2 cellular contexts compared by ENCODE assay signal in the genomic region with DNA sequence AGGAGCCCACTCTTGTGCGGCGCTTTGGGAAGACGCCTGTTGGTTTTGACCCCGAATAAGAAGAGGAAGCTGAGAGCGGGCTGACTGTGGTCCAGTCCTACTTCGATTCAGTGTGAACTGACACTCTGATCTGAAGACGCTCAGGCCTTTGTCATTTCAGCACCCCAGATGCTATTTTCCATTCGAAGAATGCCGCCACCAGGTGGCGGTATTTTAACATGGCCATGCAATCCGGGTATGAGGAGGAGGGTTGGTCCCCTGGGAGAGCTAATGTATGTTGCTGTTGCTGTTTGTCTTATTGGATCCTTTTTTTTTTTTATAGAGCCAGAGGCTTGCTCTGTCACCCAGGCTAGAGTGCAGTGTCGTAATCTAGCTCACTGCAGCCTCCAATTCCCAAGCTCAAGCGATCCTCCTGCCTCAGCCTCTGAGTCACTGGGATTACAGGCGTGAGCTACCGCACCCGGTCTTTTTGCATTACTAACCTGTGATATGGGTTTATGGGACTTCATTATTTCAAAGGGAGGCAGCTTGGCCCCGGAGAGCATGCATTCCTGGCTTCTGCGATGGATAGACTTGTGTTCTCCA.
TF ChIP-seq lines count a peak whose summit lies in the region.

No MANE protein-coding gene starts in this region.

TF ChIP-seq in HEK293, 187 proteins besides CTCF, POLR2A, EP300 and RAD21 (continued from another document and continues in another):
- TF ChIP-seq, protein P1, sequence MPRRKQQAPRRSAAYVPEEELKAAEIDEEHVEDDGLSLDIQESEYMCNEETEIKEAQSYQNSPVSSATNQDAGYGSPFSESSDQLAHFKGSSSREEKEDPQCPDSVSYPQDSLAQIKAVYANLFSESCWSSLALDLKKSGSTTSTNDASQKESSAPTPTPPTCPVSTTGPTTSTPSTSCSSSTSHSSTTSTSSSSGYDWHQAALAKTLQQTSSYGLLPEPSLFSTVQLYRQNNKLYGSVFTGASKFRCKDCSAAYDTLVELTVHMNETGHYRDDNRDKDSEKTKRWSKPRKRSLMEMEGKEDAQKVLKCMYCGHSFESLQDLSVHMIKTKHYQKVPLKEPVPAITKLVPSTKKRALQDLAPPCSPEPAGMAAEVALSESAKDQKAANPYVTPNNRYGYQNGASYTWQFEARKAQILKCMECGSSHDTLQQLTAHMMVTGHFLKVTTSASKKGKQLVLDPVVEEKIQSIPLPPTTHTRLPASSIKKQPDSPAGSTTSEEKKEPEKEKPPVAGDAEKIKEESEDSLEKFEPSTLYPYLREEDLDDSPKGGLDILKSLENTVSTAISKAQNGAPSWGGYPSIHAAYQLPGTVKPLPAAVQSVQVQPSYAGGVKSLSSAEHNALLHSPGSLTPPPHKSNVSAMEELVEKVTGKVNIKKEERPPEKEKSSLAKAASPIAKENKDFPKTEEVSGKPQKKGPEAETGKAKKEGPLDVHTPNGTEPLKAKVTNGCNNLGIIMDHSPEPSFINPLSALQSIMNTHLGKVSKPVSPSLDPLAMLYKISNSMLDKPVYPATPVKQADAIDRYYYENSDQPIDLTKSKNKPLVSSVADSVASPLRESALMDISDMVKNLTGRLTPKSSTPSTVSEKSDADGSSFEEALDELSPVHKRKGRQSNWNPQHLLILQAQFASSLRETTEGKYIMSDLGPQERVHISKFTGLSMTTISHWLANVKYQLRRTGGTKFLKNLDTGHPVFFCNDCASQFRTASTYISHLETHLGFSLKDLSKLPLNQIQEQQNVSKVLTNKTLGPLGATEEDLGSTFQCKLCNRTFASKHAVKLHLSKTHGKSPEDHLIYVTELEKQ (tag by site-specific recombination; IDR thresholded peaks at IDR 0.05; ENCODE audit: borderline replicate concordance), result no peak
- TF ChIP-seq ZBTB8A (tag by site-specific recombination; IDR thresholded peaks at IDR 0.05) (no peak), ZNF426 (tag by site-specific recombination; IDR thresholded peaks at IDR 0.05) (no peak), ZNF114 (tag by site-specific recombination; IDR thresholded peaks at IDR 0.05) (no peak), ZNF274 (IDR thresholded peaks at IDR 0.05; ENCODE audit: low read length) (no peak), ZNF274 (tag by site-specific recombination; IDR thresholded peaks at IDR 0.05; ENCODE audit: borderline replicate concordance) (no peak), ZNF596 (tag by site-specific recombination; IDR thresholded peaks at IDR 0.05) (no peak), ZNF16 (tag by site-specific recombination; IDR thresholded peaks at IDR 0.05; ENCODE audit: low read depth) (no peak), ZNF211 (tag by site-specific recombination; IDR thresholded peaks at IDR 0.05; ENCODE audit: low read depth) (no peak), ZNF19 (tag by site-specific recombination; IDR thresholded peaks at IDR 0.05; ENCODE audit: low read depth) (no peak), ZNF354C (tag by site-specific recombination; IDR thresholded peaks at IDR 0.05; ENCODE audit: borderline replicate concordance, low read depth) (no peak), ZNF24 (tag by site-specific recombination; IDR thresholded peaks at IDR 0.05) (0 out of 2 replicates have a peak, but pooled peaks have one; percentile 17), ZNF133 (tag by site-specific recombination; IDR thresholded peaks at IDR 0.05) (no peak), ZNF292 (tag by site-specific recombination; IDR thresholded peaks at IDR 0.05; ENCODE audit: borderline replicate concordance, low read depth) (no peak), ZNF600 (tag by site-specific recombination; IDR thresholded peaks at IDR 0.05) (no peak)
- TF ChIP-seq, protein P2, sequence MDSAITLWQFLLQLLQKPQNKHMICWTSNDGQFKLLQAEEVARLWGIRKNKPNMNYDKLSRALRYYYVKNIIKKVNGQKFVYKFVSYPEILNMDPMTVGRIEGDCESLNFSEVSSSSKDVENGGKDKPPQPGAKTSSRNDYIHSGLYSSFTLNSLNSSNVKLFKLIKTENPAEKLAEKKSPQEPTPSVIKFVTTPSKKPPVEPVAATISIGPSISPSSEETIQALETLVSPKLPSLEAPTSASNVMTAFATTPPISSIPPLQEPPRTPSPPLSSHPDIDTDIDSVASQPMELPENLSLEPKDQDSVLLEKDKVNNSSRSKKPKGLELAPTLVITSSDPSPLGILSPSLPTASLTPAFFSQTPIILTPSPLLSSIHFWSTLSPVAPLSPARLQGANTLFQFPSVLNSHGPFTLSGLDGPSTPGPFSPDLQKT (IDR thresholded peaks at IDR 0.05; ENCODE audit: borderline replicate concordance, low read depth, low read length), result no peak
- TF ChIP-seq, protein P3, sequence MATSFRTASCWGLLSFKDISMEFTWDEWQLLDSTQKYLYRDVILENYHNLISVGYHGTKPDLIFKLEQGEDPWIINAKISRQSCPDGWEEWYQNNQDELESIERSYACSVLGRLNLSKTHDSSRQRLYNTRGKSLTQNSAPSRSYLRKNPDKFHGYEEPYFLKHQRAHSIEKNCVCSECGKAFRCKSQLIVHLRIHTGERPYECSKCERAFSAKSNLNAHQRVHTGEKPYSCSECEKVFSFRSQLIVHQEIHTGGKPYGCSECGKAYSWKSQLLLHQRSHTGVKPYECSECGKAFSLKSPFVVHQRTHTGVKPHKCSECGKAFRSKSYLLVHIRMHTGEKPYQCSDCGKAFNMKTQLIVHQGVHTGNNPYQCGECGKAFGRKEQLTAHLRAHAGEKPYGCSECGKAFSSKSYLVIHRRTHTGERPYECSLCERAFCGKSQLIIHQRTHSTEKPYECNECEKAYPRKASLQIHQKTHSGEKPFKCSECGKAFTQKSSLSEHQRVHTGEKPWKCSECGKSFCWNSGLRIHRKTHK (tag by site-specific recombination; IDR thresholded peaks at IDR 0.05), result no peak
- TF ChIP-seq, protein P4, sequence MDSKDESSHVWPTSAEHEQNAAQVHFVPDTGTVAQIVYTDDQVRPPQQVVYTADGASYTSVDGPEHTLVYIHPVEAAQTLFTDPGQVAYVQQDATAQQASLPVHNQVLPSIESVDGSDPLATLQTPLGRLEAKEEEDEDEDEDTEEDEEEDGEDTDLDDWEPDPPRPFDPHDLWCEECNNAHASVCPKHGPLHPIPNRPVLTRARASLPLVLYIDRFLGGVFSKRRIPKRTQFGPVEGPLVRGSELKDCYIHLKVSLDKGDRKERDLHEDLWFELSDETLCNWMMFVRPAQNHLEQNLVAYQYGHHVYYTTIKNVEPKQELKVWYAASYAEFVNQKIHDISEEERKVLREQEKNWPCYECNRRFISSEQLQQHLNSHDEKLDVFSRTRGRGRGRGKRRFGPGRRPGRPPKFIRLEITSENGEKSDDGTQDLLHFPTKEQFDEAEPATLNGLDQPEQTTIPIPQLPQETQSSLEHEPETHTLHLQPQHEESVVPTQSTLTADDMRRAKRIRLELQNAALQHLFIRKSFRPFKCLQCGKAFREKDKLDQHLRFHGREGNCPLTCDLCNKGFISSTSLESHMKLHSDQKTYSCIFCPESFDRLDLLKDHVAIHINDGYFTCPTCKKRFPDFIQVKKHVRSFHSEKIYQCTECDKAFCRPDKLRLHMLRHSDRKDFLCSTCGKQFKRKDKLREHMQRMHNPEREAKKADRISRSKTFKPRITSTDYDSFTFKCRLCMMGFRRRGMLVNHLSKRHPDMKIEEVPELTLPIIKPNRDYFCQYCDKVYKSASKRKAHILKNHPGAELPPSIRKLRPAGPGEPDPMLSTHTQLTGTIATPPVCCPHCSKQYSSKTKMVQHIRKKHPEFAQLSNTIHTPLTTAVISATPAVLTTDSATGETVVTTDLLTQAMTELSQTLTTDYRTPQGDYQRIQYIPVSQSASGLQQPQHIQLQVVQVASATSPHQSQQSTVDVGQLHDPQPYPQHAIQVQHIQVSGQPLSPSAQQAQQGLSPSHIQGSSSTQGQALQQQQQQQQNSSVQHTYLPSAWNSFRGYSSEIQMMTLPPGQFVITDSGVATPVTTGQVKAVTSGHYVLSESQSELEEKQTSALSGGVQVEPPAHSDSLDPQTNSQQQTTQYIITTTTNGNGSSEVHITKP (tag by site-specific recombination; IDR thresholded peaks at IDR 0.05), result 0 out of 2 replicates have a peak, but pooled peaks have one; percentile 17

TF ChIP-seq in SK-N-SH treated with all-trans-retinoic acid at 6 μM for 48 hours, 23 proteins besides CTCF, POLR2A, EP300 and RAD21 (continued from another document):
- TF ChIP-seq, protein P5, sequence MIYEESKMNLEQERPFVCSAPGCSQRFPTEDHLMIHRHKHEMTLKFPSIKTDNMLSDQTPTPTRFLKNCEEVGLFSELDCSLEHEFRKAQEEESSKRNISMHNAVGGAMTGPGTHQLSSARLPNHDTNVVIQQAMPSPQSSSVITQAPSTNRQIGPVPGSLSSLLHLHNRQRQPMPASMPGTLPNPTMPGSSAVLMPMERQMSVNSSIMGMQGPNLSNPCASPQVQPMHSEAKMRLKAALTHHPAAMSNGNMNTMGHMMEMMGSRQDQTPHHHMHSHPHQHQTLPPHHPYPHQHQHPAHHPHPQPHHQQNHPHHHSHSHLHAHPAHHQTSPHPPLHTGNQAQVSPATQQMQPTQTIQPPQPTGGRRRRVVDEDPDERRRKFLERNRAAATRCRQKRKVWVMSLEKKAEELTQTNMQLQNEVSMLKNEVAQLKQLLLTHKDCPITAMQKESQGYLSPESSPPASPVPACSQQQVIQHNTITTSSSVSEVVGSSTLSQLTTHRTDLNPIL (CRISPR knock-in tag; IDR thresholded peaks at IDR 0.05; ENCODE audit: low read depth), result no peak
- TF ChIP-seq ZFP3 (CRISPR knock-in tag; IDR thresholded peaks at IDR 0.05) (no peak), ISL1 (CRISPR knock-in tag; IDR thresholded peaks at IDR 0.05) (no peak), SNAI2 (CRISPR knock-in tag; IDR thresholded peaks at IDR 0.05) (no peak), RARB (CRISPR knock-in tag; IDR thresholded peaks at IDR 0.05) (no peak), ZNF70 (CRISPR knock-in tag; IDR thresholded peaks at IDR 0.05) (no peak), BACH2 (CRISPR knock-in tag; IDR thresholded peaks at IDR 0.05; ENCODE audit: borderline replicate concordance) (no peak), ZC3H10 (CRISPR knock-in tag; IDR thresholded peaks at IDR 0.05) (no peak), TOX (CRISPR knock-in tag; IDR thresholded peaks at IDR 0.05; ENCODE audit: borderline replicate concordance) (no peak), TCF4 (CRISPR knock-in tag; IDR thresholded peaks at IDR 0.05; ENCODE audit: borderline replicate concordance) (no peak), ARNTL (CRISPR knock-in tag; IDR thresholded peaks at IDR 0.05; ENCODE audit: borderline replicate concordance, low read depth) (no peak), OSR1 (CRISPR knock-in tag; IDR thresholded peaks at IDR 0.05) (no peak)
- TF ChIP-seq, protein P6, sequence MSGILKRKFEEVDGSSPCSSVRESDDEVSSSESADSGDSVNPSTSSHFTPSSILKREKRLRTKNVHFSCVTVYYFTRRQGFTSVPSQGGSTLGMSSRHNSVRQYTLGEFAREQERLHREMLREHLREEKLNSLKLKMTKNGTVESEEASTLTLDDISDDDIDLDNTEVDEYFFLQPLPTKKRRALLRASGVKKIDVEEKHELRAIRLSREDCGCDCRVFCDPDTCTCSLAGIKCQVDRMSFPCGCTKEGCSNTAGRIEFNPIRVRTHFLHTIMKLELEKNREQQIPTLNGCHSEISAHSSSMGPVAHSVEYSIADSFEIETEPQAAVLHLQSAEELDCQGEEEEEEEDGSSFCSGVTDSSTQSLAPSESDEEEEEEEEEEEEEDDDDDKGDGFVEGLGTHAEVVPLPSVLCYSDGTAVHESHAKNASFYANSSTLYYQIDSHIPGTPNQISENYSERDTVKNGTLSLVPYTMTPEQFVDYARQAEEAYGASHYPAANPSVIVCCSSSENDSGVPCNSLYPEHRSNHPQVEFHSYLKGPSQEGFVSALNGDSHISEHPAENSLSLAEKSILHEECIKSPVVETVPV (CRISPR knock-in tag; IDR thresholded peaks at IDR 0.05), result no peak
- TF ChIP-seq, protein P7, sequence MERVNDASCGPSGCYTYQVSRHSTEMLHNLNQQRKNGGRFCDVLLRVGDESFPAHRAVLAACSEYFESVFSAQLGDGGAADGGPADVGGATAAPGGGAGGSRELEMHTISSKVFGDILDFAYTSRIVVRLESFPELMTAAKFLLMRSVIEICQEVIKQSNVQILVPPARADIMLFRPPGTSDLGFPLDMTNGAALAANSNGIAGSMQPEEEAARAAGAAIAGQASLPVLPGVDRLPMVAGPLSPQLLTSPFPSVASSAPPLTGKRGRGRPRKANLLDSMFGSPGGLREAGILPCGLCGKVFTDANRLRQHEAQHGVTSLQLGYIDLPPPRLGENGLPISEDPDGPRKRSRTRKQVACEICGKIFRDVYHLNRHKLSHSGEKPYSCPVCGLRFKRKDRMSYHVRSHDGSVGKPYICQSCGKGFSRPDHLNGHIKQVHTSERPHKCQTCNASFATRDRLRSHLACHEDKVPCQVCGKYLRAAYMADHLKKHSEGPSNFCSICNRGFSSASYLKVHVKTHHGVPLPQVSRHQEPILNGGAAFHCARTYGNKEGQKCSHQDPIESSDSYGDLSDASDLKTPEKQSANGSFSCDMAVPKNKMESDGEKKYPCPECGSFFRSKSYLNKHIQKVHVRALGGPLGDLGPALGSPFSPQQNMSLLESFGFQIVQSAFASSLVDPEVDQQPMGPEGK (CRISPR knock-in tag; IDR thresholded peaks at IDR 0.05; ENCODE audit: borderline replicate concordance), result no peak
- TF ChIP-seq, protein P8, sequence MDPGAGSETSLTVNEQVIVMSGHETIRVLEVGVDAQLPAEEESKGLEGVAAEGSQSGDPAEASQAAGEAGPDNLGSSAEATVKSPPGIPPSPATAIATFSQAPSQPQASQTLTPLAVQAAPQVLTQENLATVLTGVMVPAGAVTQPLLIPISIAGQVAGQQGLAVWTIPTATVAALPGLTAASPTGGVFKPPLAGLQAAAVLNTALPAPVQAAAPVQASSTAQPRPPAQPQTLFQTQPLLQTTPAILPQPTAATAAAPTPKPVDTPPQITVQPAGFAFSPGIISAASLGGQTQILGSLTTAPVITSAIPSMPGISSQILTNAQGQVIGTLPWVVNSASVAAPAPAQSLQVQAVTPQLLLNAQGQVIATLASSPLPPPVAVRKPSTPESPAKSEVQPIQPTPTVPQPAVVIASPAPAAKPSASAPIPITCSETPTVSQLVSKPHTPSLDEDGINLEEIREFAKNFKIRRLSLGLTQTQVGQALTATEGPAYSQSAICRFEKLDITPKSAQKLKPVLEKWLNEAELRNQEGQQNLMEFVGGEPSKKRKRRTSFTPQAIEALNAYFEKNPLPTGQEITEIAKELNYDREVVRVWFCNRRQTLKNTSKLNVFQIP (CRISPR knock-in tag; IDR thresholded peaks at IDR 0.05; ENCODE audit: borderline replicate concordance, low read depth), result no peak
